Comparison of ENCODE assay signal across 19 cellular contexts in the genomic region with DNA sequence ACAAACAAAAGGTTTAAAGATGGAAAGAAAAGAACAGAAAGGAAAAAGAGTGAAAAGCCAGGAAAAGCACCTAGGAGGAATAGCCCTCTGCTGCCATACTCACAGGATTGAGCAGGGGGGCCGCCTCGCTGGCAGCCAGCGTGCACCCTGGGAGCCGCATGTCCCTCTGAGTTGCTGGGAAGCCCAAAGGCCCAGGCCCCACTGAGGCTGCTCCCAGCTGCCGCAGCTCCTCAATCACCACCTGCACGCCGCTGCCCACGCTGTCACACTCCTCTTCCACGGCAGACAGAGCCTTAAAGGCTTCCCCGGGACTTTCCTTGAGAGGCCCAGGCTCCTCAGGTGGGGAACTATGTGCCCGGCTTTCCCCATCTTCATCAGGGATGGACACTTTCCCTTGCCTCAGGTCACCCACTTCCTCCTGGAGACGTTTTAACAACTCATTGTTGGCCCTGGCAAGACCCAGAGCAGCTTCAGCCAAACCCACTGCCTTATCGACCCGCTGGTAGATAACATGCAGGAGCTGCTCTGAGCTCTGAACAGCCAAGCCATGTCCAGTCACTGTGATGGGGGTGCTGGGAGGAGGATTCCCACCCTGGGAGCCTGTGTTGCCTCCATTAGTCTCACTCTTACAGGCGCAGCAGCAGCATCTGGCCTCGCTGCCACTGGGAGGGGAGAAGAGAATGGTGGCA. TPM values are rescaled to one million over a fixed set of nuclear protein-coding genes. Genes with fewer than 3 reads are reported as not detected.
A peak's percentile ranks its signal among the peaks of the same experiment; 100 is the strongest.
DNase-seq lines count a peak whose midpoint lies in the region; ATAC-seq, FAIRE-seq and TF ChIP-seq lines count a peak whose summit lies in the region.
"Had no signal": no experiment of that assay in that cellular context is flagged by ENCODE, and none has a peak within 500 bp of the region (broad histone marks: within the 10 kb centered on the region; RNA-seq: fewer than 3 reads in every experiment).

No MANE protein-coding gene starts in this region.

- in situ Hi-C loops in HepG2 (cut with HindIII; ENCODE audit: extremely low pct_ligation_motif_present, low pct_unique_long_range_greater_than_20kb) = no loop called here

- H3K36me3 ChIP-seq in HepG2 (replicated peaks in 1 of 2; ENCODE audit: control insufficient read depth in 1 of 2, insufficient read depth in 2 of 2, low read length in 2 of 2) = peaks cover 0 to 3% of the 10 kb centered on the region in 2 experiments; a peak in 1 of 5 replicates
- no peaks in the 10 kb centered on the region for H3K36me3 ChIP-seq in right lobe of liver
- H3K36me3 ChIP-seq in body of pancreas (replicated peaks in 1 of 2; ENCODE audit: insufficient read depth in 1 of 2, low read depth in 2 of 2) = no peaks in the 10 kb centered on the region
- H3K36me3 ChIP-seq in uterus = no peaks in the 10 kb centered on the region
- H3K36me3 ChIP-seq: BE2C had no signal

- no peaks in the 10 kb centered on the region for H3K27me3 Mint-ChIP-seq in nephron progenitor cell (ENCODE audit: low read depth, poor library complexity)
- H3K27me3 Mint-ChIP-seq: CD4-positive, alpha-beta memory T cell had no signal

- TF ChIP-seq POLR2A in HepG2 (IDR thresholded peaks at IDR 0.05; ENCODE audit: insufficient read depth in 1 of 2, low read depth in 2 of 2, low read length in 2 of 2) (no peak), right lobe of liver (IDR thresholded peaks at IDR 0.05) (no peak), body of pancreas (IDR thresholded peaks at IDR 0.05) (no peak), uterus (IDR thresholded peaks at IDR 0.05) (no peak)

- CTCF ChIA-PET in HepG2 (lab: Yijun Ruan, JAX; ENCODE audit: low intra/inter-chr PET ratio, low total read pairs) = no interaction called here

- no peak overlapping the region for H3K27ac ChIP-seq in HepG2 (ENCODE audit: extremely low read length, insufficient read depth, low read length)
- H3K27ac ChIP-seq in right lobe of liver = no peak overlapping the region
- no peak overlapping the region for H3K27ac ChIP-seq in body of pancreas
- H3K27ac ChIP-seq in uterus = peak overlapping the region; percentile 72

- H3K4me1 ChIP-seq in HepG2 (ENCODE audit: insufficient read depth, low read length) (peaks cover 5% of the 10 kb centered on the region; the same call in 1 of the 2 replicates), right lobe of liver (no peaks in the 10 kb centered on the region), body of pancreas (peaks cover 5% of the 10 kb centered on the region), uterus (peaks cover 5 to 9% of the 10 kb centered on the region in 2 donors)

- intact Hi-C loops in HepG2 (cut with micrococcal nuclease; ENCODE audit: unreplicated experiment) = no loop called here
- intact Hi-C loops in right lobe of liver (cut with DNase I) = no loop called here
- intact Hi-C loops in body of pancreas (cut with DNase I) = no loop called here
- intact Hi-C loops in uterus (cut with DNase I; ENCODE audit: low total_unique reads) = no loop called here

- no peak for TF ChIP-seq EP300 in HepG2 (IDR thresholded peaks at IDR 0.05; ENCODE audit: low read depth in 2 of 2, low read length in 2 of 2)
- no peak for TF ChIP-seq EP300 in HepG2 (CRISPR knock-in tag; IDR thresholded peaks at IDR 0.05; ENCODE audit: borderline replicate concordance)

- no peak for DNase-seq in HepG2 (ENCODE audit: low spot score)
- no peak for DNase-seq in right lobe of liver
- DNase-seq in body of pancreas = peak in 1 of 4 donors; percentile 44
- no peak for DNase-seq in nephron progenitor cell
- DNase-seq in uterus = no peak
- no peak for DNase-seq in NCI-H2227 treated with DMSO at 0.1 percent for 48 hours (lab: John Stamatoyannopoulos, UW)
- DNase-seq: BE2C; Calu3; CD4-positive, alpha-beta memory T cell; DMS79; KBM-7; NCI-H1417 treated with DMSO at 0.1 percent for 48 hours; NCI-H1930; NCI-H82; PC-3 had no signal

- no peak for TF ChIP-seq CTCF in HepG2 (CRISPR knock-in tag; IDR thresholded peaks at IDR 0.05)
- TF ChIP-seq CTCF in right lobe of liver (IDR thresholded peaks at IDR 0.05) = no peak
- no peak for TF ChIP-seq CTCF in body of pancreas (IDR thresholded peaks at IDR 0.05)
- no peak for TF ChIP-seq CTCF in nephron progenitor cell (IDR thresholded peaks at IDR 0.05)
- TF ChIP-seq CTCF in uterus (IDR thresholded peaks at IDR 0.05) = no peak

- H3K27ac Mint-ChIP-seq in nephron progenitor cell = peak overlapping the region; percentile 85
- H3K27ac Mint-ChIP-seq: CD4-positive, alpha-beta memory T cell had no signal

- no peak for TF ChIP-seq RAD21 in HepG2 (CRISPR knock-in tag; IDR thresholded peaks at IDR 0.05)

- H3K9ac ChIP-seq in HepG2 (ENCODE audit: insufficient read depth, low read depth, low read length) = no peak overlapping the region

- H2AFZ ChIP-seq in HepG2 (ENCODE audit: low read length) = no peak overlapping the region

- H3K4me3 Mint-ChIP-seq in nephron progenitor cell = no peak overlapping the region
- H3K4me3 Mint-ChIP-seq: CD4-positive, alpha-beta memory T cell had no signal

- no peak for FAIRE-seq in HepG2 (lab: Jason Lieb, UNC)

- no TSS peak for BruUV-seq in HepG2 (replicated peaks; lab: Mats Ljungman, UMichigan)

- WGBS in HepG2 (ENCODE audit: low lambda C conversion rate) = 88% methylated on average over 16 of the region's 16 CpGs
- WGBS in right lobe of liver (ENCODE audit: insufficient coverage, low coverage, low lambda C conversion rate, missing lambda C conversion rate) = 65% methylated on average over 4 of the region's 16 CpGs
- WGBS in body of pancreas, 2 donors = 64 to 80% methylated on average over 14 to 16 of the region's 16 CpGs

- H3K36me3 Mint-ChIP-seq in nephron progenitor cell (ENCODE audit: low read depth) = peaks cover 9% of the 10 kb centered on the region

- H3K4me3 ChIP-seq in HepG2 (replicated peaks in 1 of 3; ENCODE audit: insufficient read depth in 1 of 3, low read depth in 2 of 3, low read length in 3 of 3) = no peak overlapping the region
- no peak overlapping the region for H3K4me3 ChIP-seq in right lobe of liver
- H3K4me3 ChIP-seq in body of pancreas = no peak overlapping the region
- H3K4me3 ChIP-seq in uterus = no peak overlapping the region

- no peaks in the 10 kb centered on the region for H3K79me2 ChIP-seq in HepG2 (ENCODE audit: insufficient read depth, low read length)

- H3K4me2 ChIP-seq in HepG2 (ENCODE audit: low read depth, low read length) = no peak overlapping the region

- no peaks in the 10 kb centered on the region for H3K9me3 ChIP-seq in HepG2 (ENCODE audit: low read length)
- H3K9me3 ChIP-seq in right lobe of liver = no peaks in the 10 kb centered on the region
- no peaks in the 10 kb centered on the region for H3K9me3 ChIP-seq in body of pancreas
- H3K9me3 ChIP-seq in uterus = no peaks in the 10 kb centered on the region
- H3K9me3 ChIP-seq: BE2C had no signal

- peaks cover 7% of the 10 kb centered on the region for H3K4me1 Mint-ChIP-seq in nephron progenitor cell
- H3K4me1 Mint-ChIP-seq: CD4-positive, alpha-beta memory T cell had no signal

- H3K9me3 Mint-ChIP-seq in nephron progenitor cell = no peaks in the 10 kb centered on the region
- H3K9me3 Mint-ChIP-seq: CD4-positive, alpha-beta memory T cell had no signal

- ATAC-seq in HepG2 = no peak
- no peak for ATAC-seq in right lobe of liver
- peak; percentile 50 for ATAC-seq in body of pancreas
- ATAC-seq in GM21423 (IDR thresholded peaks at IDR 0.05; ENCODE audit: unreplicated experiment) = no peak
- no peak for ATAC-seq in HG03139 (IDR thresholded peaks at IDR 0.05; ENCODE audit: unreplicated experiment)
- ATAC-seq: HCT116, PC-3 had no signal

- H3K27me3 ChIP-seq in HepG2 (ENCODE audit: control insufficient read depth in 1 of 2, insufficient read depth in 2 of 2, low read length in 2 of 2) (no peaks in the 10 kb centered on the region), right lobe of liver (no peaks in the 10 kb centered on the region), body of pancreas (no peaks in the 10 kb centered on the region), uterus (no peaks in the 10 kb centered on the region)
- H3K27me3 ChIP-seq: BE2C had no signal

- H4K20me1 ChIP-seq in HepG2 (ENCODE audit: insufficient read depth, low read length) = no peaks in the 10 kb centered on the region

- POLR2A ChIA-PET in HepG2 (lab: Yijun Ruan, JAX) = interaction anchor here (8.5 kb wide), 2 partner anchors 8 to 15 kb away, joined by 101 to 160 read pairs; a partner anchor contains a TSS

RNA-seq across cellular contexts. Expression of a gene that starts 11.5 kb away (rescaled TPM):
- 10.8 and 11.4 TPM in 2 replicates for total RNA-seq in HepG2 (2016; rRNA removed; fragmentation: Illumina TruSeq; extraction: Trizol)
- 3.1 and 3.7 TPM in 2 replicates for total RNA-seq in HepG2 (2016; cell fraction: cytosol; rRNA removed; fragmentation: Illumina TruSeq; extraction: Trizol; ENCODE audit: low read depth)
- 10.9 and 11.2 TPM in 2 replicates for total RNA-seq in HepG2 (2016; cell fraction: insoluble cytoplasmic fraction; rRNA removed; fragmentation: Illumina TruSeq; extraction: Trizol)
- 7.8 and 9.1 TPM in 2 replicates for total RNA-seq in HepG2 (2016; cell fraction: membrane; rRNA removed; fragmentation: Illumina TruSeq; extraction: Trizol)
- 6.7 and 8.3 TPM in 2 replicates for total RNA-seq in HepG2 (2016; cell fraction: nucleus; rRNA removed; fragmentation: Illumina TruSeq; extraction: Trizol)
- polyA plus RNA-seq in HepG2 (2011; rRNA removed) = 19.8 and 22.5 TPM in 2 replicates
- 18.0 and 23.7 TPM in 2 replicates for polyA plus RNA-seq in HepG2 (2011; cell fraction: cytosol; rRNA removed)
- polyA plus RNA-seq in HepG2 (2011; cell fraction: nucleus; rRNA removed) = 27.1 and 27.7 TPM in 2 replicates
- 14.5 and 15.7 TPM in 2 replicates for polyA plus RNA-seq in HepG2 (2012)
- 2.6 and 3.0 TPM in 2 replicates for polyA plus RNA-seq in HepG2 (2016; cell fraction: cytosol; fragmentation: Illumina TruSeq; extraction: Trizol; ENCODE audit: low read depth)
- polyA plus RNA-seq in HepG2 (2016; cell fraction: insoluble cytoplasmic fraction; fragmentation: Illumina TruSeq; extraction: Trizol; ENCODE audit: low read depth) = 9.9 and 10.2 TPM in 2 replicates
- polyA plus RNA-seq in HepG2 (2016; cell fraction: membrane; fragmentation: Illumina TruSeq; extraction: Trizol; ENCODE audit: low read depth) = 6.4 TPM in 2 replicates
- 19.5 and 24.7 TPM in 2 replicates for polyA plus RNA-seq in HepG2 (2016; cell fraction: nucleus; fragmentation: Illumina TruSeq; extraction: Trizol; ENCODE audit: insufficient read depth, low read depth)
- polyA minus RNA-seq in HepG2 (2011; rRNA and poly(A)+ RNA removed; ENCODE audit: low replicate concordance) = 18.0 and 62.7 TPM in 2 replicates
- 8.0 and 14.8 TPM in 2 replicates for polyA minus RNA-seq in HepG2 (2011; cell fraction: cytosol; rRNA and poly(A)+ RNA removed)
- 8.8 and 11.9 TPM in 2 replicates for polyA minus RNA-seq in HepG2 (2011; cell fraction: nucleus; rRNA and poly(A)+ RNA removed)
- 1 to 10 TPM; 1.7 to 4.0 (median 3.2) TPM for total RNA-seq in right lobe of liver
- 10 to 100 TPM in 1 of 2 donors, 1 to 10 TPM in 1; 4.0 to 11.2 TPM for total RNA-seq in body of pancreas
- total RNA-seq in uterus = 10 to 100 TPM in 2 of 4 donors, 1 to 10 TPM in 2; 7.2 to 18.6 (median 10.4) TPM

RNA-seq across cellular contexts. Expression of a gene that starts 16.1 kb away (rescaled TPM):
- total RNA-seq in HepG2 (2016; rRNA removed; fragmentation: Illumina TruSeq; extraction: Trizol) = 109 and 157 TPM in 2 replicates
- total RNA-seq in HepG2 (2016; cell fraction: cytosol; rRNA removed; fragmentation: Illumina TruSeq; extraction: Trizol; ENCODE audit: low read depth) = 29.1 and 32.6 TPM in 2 replicates
- 104 and 153 TPM in 2 replicates for total RNA-seq in HepG2 (2016; cell fraction: insoluble cytoplasmic fraction; rRNA removed; fragmentation: Illumina TruSeq; extraction: Trizol)
- 72.3 and 78.5 TPM in 2 replicates for total RNA-seq in HepG2 (2016; cell fraction: membrane; rRNA removed; fragmentation: Illumina TruSeq; extraction: Trizol)
- 149 and 162 TPM in 2 replicates for total RNA-seq in HepG2 (2016; cell fraction: nucleus; rRNA removed; fragmentation: Illumina TruSeq; extraction: Trizol)
- polyA plus RNA-seq in HepG2 (2011; rRNA removed) = 241 and 315 TPM in 2 replicates
- 184 and 225 TPM in 2 replicates for polyA plus RNA-seq in HepG2 (2011; cell fraction: cytosol; rRNA removed)
- 207 and 248 TPM in 2 replicates for polyA plus RNA-seq in HepG2 (2011; cell fraction: nucleus; rRNA removed)
- 183 and 230 TPM in 2 replicates for polyA plus RNA-seq in HepG2 (2012)
- polyA plus RNA-seq in HepG2 (2016; cell fraction: cytosol; fragmentation: Illumina TruSeq; extraction: Trizol; ENCODE audit: low read depth) = 8.7 and 9.2 TPM in 2 replicates
- polyA plus RNA-seq in HepG2 (2016; cell fraction: insoluble cytoplasmic fraction; fragmentation: Illumina TruSeq; extraction: Trizol; ENCODE audit: low read depth) = 102 and 106 TPM in 2 replicates
- 31.5 and 31.6 TPM in 2 replicates for polyA plus RNA-seq in HepG2 (2016; cell fraction: membrane; fragmentation: Illumina TruSeq; extraction: Trizol; ENCODE audit: low read depth)
- 158 and 165 TPM in 2 replicates for polyA plus RNA-seq in HepG2 (2016; cell fraction: nucleus; fragmentation: Illumina TruSeq; extraction: Trizol; ENCODE audit: insufficient read depth, low read depth)
- polyA minus RNA-seq in HepG2 (2011; rRNA and poly(A)+ RNA removed; ENCODE audit: low replicate concordance) = 171 and 630 TPM in 2 replicates
- 150 and 166 TPM in 2 replicates for polyA minus RNA-seq in HepG2 (2011; cell fraction: cytosol; rRNA and poly(A)+ RNA removed)
- 420 and 488 TPM in 2 replicates for polyA minus RNA-seq in HepG2 (2011; cell fraction: nucleus; rRNA and poly(A)+ RNA removed)
- total RNA-seq in right lobe of liver = 10 to 100 TPM in 5 of 6 experiments, 1 to 10 TPM in 1; 7.8 to 64.6 (median 54.2) TPM
- 10 to 100 TPM; 15.8 to 19.5 TPM for total RNA-seq in body of pancreas
- 10 to 100 TPM in 3 of 4 donors, 1 to 10 TPM in 1; 6.8 to 51.7 (median 27.1) TPM for total RNA-seq in uterus

RNA-seq across cellular contexts. Expression of a gene that starts 36.2 kb away (rescaled TPM):
- total RNA-seq in HepG2 (2016; rRNA removed; fragmentation: Illumina TruSeq; extraction: Trizol) (871 and 1,316 TPM in 2 replicates), right lobe of liver (10 to 100 TPM; 51.2 to 93.5 (median 59.1) TPM), body of pancreas (10 to 100 TPM; 47.0 to 93.3 TPM), uterus (100 to 1,000 TPM in 2 of 4 donors, 10 to 100 TPM in 2; 18.4 to 121 (median 92.0) TPM)
- 296 and 327 TPM in 2 replicates for total RNA-seq in HepG2 (2016; cell fraction: cytosol; rRNA removed; fragmentation: Illumina TruSeq; extraction: Trizol; ENCODE audit: low read depth)
- 923 and 1,358 TPM in 2 replicates for total RNA-seq in HepG2 (2016; cell fraction: insoluble cytoplasmic fraction; rRNA removed; fragmentation: Illumina TruSeq; extraction: Trizol)
- total RNA-seq in HepG2 (2016; cell fraction: membrane; rRNA removed; fragmentation: Illumina TruSeq; extraction: Trizol) = 499 and 543 TPM in 2 replicates
- 325 and 326 TPM in 2 replicates for total RNA-seq in HepG2 (2016; cell fraction: nucleus; rRNA removed; fragmentation: Illumina TruSeq; extraction: Trizol)
- polyA plus RNA-seq in HepG2 (2011; rRNA removed) = 566 and 705 TPM in 2 replicates
- polyA plus RNA-seq in HepG2 (2011; cell fraction: cytosol; rRNA removed) = 909 and 1,129 TPM in 2 replicates
- polyA plus RNA-seq in HepG2 (2011; cell fraction: nucleus; rRNA removed) = 173 and 191 TPM in 2 replicates
- 459 and 476 TPM in 2 replicates for polyA plus RNA-seq in HepG2 (2012)
- polyA plus RNA-seq in HepG2 (2016; cell fraction: cytosol; fragmentation: Illumina TruSeq; extraction: Trizol; ENCODE audit: low read depth) = 281 and 292 TPM in 2 replicates
- 1,127 and 1,228 TPM in 2 replicates for polyA plus RNA-seq in HepG2 (2016; cell fraction: insoluble cytoplasmic fraction; fragmentation: Illumina TruSeq; extraction: Trizol; ENCODE audit: low read depth)
- 411 and 426 TPM in 2 replicates for polyA plus RNA-seq in HepG2 (2016; cell fraction: membrane; fragmentation: Illumina TruSeq; extraction: Trizol; ENCODE audit: low read depth)
- 421 and 445 TPM in 2 replicates for polyA plus RNA-seq in HepG2 (2016; cell fraction: nucleus; fragmentation: Illumina TruSeq; extraction: Trizol; ENCODE audit: insufficient read depth, low read depth)
- polyA minus RNA-seq in HepG2 (2011; rRNA and poly(A)+ RNA removed; ENCODE audit: low replicate concordance) = 455 and 971 TPM in 2 replicates
- 370 and 379 TPM in 2 replicates for polyA minus RNA-seq in HepG2 (2011; cell fraction: cytosol; rRNA and poly(A)+ RNA removed)
- polyA minus RNA-seq in HepG2 (2011; cell fraction: nucleus; rRNA and poly(A)+ RNA removed) = 156 and 157 TPM in 2 replicates

RNA-seq across cellular contexts. Expression of a gene that starts 41.6 kb away (rescaled TPM):
- total RNA-seq in HepG2 (2016; rRNA removed; fragmentation: Illumina TruSeq; extraction: Trizol) = 130 and 141 TPM in 2 replicates
- total RNA-seq in HepG2 (2016; cell fraction: cytosol; rRNA removed; fragmentation: Illumina TruSeq; extraction: Trizol; ENCODE audit: low read depth) = 124 and 143 TPM in 2 replicates
- total RNA-seq in HepG2 (2016; cell fraction: insoluble cytoplasmic fraction; rRNA removed; fragmentation: Illumina TruSeq; extraction: Trizol) = 128 and 148 TPM in 2 replicates
- 134 and 154 TPM in 2 replicates for total RNA-seq in HepG2 (2016; cell fraction: membrane; rRNA removed; fragmentation: Illumina TruSeq; extraction: Trizol)
- 82.9 and 84.6 TPM in 2 replicates for total RNA-seq in HepG2 (2016; cell fraction: nucleus; rRNA removed; fragmentation: Illumina TruSeq; extraction: Trizol)
- 64.7 and 74.4 TPM in 2 replicates for polyA plus RNA-seq in HepG2 (2011; rRNA removed)
- 49.6 and 52.3 TPM in 2 replicates for polyA plus RNA-seq in HepG2 (2011; cell fraction: cytosol; rRNA removed)
- 90.4 and 93.9 TPM in 2 replicates for polyA plus RNA-seq in HepG2 (2011; cell fraction: nucleus; rRNA removed)
- polyA plus RNA-seq in HepG2 (2012) = 58.5 and 83.9 TPM in 2 replicates
- 42.0 and 47.4 TPM in 2 replicates for polyA plus RNA-seq in HepG2 (2016; cell fraction: cytosol; fragmentation: Illumina TruSeq; extraction: Trizol; ENCODE audit: low read depth)
- polyA plus RNA-seq in HepG2 (2016; cell fraction: insoluble cytoplasmic fraction; fragmentation: Illumina TruSeq; extraction: Trizol; ENCODE audit: low read depth) = 106 and 115 TPM in 2 replicates
- 86.6 and 89.8 TPM in 2 replicates for polyA plus RNA-seq in HepG2 (2016; cell fraction: membrane; fragmentation: Illumina TruSeq; extraction: Trizol; ENCODE audit: low read depth)
- 118 and 127 TPM in 2 replicates for polyA plus RNA-seq in HepG2 (2016; cell fraction: nucleus; fragmentation: Illumina TruSeq; extraction: Trizol; ENCODE audit: insufficient read depth, low read depth)
- 39.3 and 43.1 TPM in 2 replicates for polyA minus RNA-seq in HepG2 (2011; rRNA and poly(A)+ RNA removed; ENCODE audit: low replicate concordance)
- polyA minus RNA-seq in HepG2 (2011; cell fraction: cytosol; rRNA and poly(A)+ RNA removed) = 27.3 and 39.3 TPM in 2 replicates
- 50.6 and 59.4 TPM in 2 replicates for polyA minus RNA-seq in HepG2 (2011; cell fraction: nucleus; rRNA and poly(A)+ RNA removed)
- 10 to 100 TPM in 4 of 6 experiments, 1 to 10 TPM in 2; 6.8 to 17.9 (median 12.4) TPM for total RNA-seq in right lobe of liver
- 10 to 100 TPM; 16.8 to 47.0 TPM for total RNA-seq in body of pancreas
- 10 to 100 TPM; 30.0 to 65.3 (median 34.7) TPM for total RNA-seq in uterus

RNA-seq across cellular contexts. Expression of a gene that starts 43.5 kb away (rescaled TPM):
- total RNA-seq in HepG2 (2016; rRNA removed; fragmentation: Illumina TruSeq; extraction: Trizol) (not detected in 2 replicates), right lobe of liver (not detected), body of pancreas (not detected), uterus (not detected)
- total RNA-seq in HepG2 (2016; cell fraction: cytosol; rRNA removed; fragmentation: Illumina TruSeq; extraction: Trizol; ENCODE audit: low read depth) = not detected in 2 replicates
- not detected in 2 replicates for total RNA-seq in HepG2 (2016; cell fraction: insoluble cytoplasmic fraction; rRNA removed; fragmentation: Illumina TruSeq; extraction: Trizol)
- not detected in 2 replicates for total RNA-seq in HepG2 (2016; cell fraction: membrane; rRNA removed; fragmentation: Illumina TruSeq; extraction: Trizol)
- not detected in 2 replicates for total RNA-seq in HepG2 (2016; cell fraction: nucleus; rRNA removed; fragmentation: Illumina TruSeq; extraction: Trizol)
- polyA plus RNA-seq in HepG2 (2011; rRNA removed) = not detected in 2 replicates
- polyA plus RNA-seq in HepG2 (2011; cell fraction: cytosol; rRNA removed) = not detected in 2 replicates
- polyA plus RNA-seq in HepG2 (2011; cell fraction: nucleus; rRNA removed) = not detected in 2 replicates
- not detected in 2 replicates for polyA plus RNA-seq in HepG2 (2012)
- polyA plus RNA-seq in HepG2 (2016; cell fraction: cytosol; fragmentation: Illumina TruSeq; extraction: Trizol; ENCODE audit: low read depth) = not detected in 2 replicates
- not detected in 2 replicates for polyA plus RNA-seq in HepG2 (2016; cell fraction: insoluble cytoplasmic fraction; fragmentation: Illumina TruSeq; extraction: Trizol; ENCODE audit: low read depth)
- not detected in 2 replicates for polyA plus RNA-seq in HepG2 (2016; cell fraction: membrane; fragmentation: Illumina TruSeq; extraction: Trizol; ENCODE audit: low read depth)
- polyA plus RNA-seq in HepG2 (2016; cell fraction: nucleus; fragmentation: Illumina TruSeq; extraction: Trizol; ENCODE audit: insufficient read depth, low read depth) = not detected in 2 replicates
- polyA minus RNA-seq in HepG2 (2011; rRNA and poly(A)+ RNA removed; ENCODE audit: low replicate concordance) = 0.10 TPM in 1 of 2 replicates, not detected in the other
- polyA minus RNA-seq in HepG2 (2011; cell fraction: cytosol; rRNA and poly(A)+ RNA removed) = not detected in 2 replicates
- not detected in 2 replicates for polyA minus RNA-seq in HepG2 (2011; cell fraction: nucleus; rRNA and poly(A)+ RNA removed)
- total RNA-seq: Calu3; CD4-positive, alpha-beta memory T cell; G401; PC-3 had no signal
- polyA plus RNA-seq: CD4-positive, alpha-beta memory T cell had no signal

Comparison
In these comparisons a context has a peak if more than half of its experiments do, and no peak if none do; other contexts are left out.
1. H3K27ac ChIP-seq: peak in uterus (2 of 2); none in HepG2 (single experiment), right lobe of liver (0 of 3) and body of pancreas (0 of 4).